In genomic region chr4:146522098-146522861, GRCh38 we compare ENCODE assay signal across 8 cellular contexts. TPM values are rescaled to one million over a fixed set of nuclear protein-coding genes. Genes with fewer than 3 reads are reported as not detected.
A peak's percentile ranks its signal among the peaks of the same experiment; 100 is the strongest.
DNase-seq lines count a peak whose midpoint lies in the region; ATAC-seq and TF ChIP-seq lines count a peak whose summit lies in the region.

No MANE protein-coding gene starts in this region.

- H3K27me3 ChIP-seq in ectodermal cell (ENCODE audit: control insufficient read depth, insufficient read depth, low read length, poor library complexity, severe bottlenecking): peaks cover 33% of the 10 kb centered on the region
- no peaks in the 10 kb centered on the region for H3K27me3 ChIP-seq in lower lobe of right lung (ENCODE audit: low read depth)

- H3K4me1 ChIP-seq in ectodermal cell (ENCODE audit: control insufficient read depth, insufficient read depth, low read length) (no peaks in the 10 kb centered on the region), lower lobe of right lung (peaks cover 17% of the 10 kb centered on the region)

- H3K4me3 Mint-ChIP-seq in activated CD4-positive, alpha-beta memory T cell treated with anti-CD3 and anti-CD28 coated beads for 36 hours: no peak overlapping the region

- H3K4me3 ChIP-seq in ectodermal cell (ENCODE audit: insufficient read depth, low read depth, low read length) (peak overlapping the region; percentile 74), lower lobe of right lung (peak overlapping the region; percentile 98)

- DNase-seq in NCI-H69 (lab: John Stamatoyannopoulos, UW) (peak; percentile 87), lower lobe of right lung (peak; percentile 95)
- peak; percentile 88 for DNase-seq in activated CD4-positive, alpha-beta memory T cell treated with anti-CD3 and anti-CD28 coated beads for 36 hours
- peak; percentile 42 to 82 (median 57) for DNase-seq in stimulated activated CD4-positive, alpha-beta T cell treated with anti-CD3 and anti-CD28 coated beads, TNF-alpha, amount 100 ng/mL, for 1 hour (ENCODE audit: low read depth in 3 of 3, low spot score in 1 of 3)

- POLR2A ChIA-PET in activated CD4-positive, alpha-beta memory T cell treated with anti-CD3 and anti-CD28 coated beads for 36 hours (lab: Charles Lee): no interaction called here

- no peaks in the 10 kb centered on the region for H3K9me3 ChIP-seq in ectodermal cell (ENCODE audit: control insufficient read depth, low read length)
- H3K9me3 ChIP-seq in lower lobe of right lung: no peaks in the 10 kb centered on the region

- ATAC-seq in GM19324 (IDR thresholded peaks at IDR 0.05; ENCODE audit: low FRiP score, unreplicated experiment) (peak; percentile 89), HG03442 (IDR thresholded peaks at IDR 0.05; ENCODE audit: unreplicated experiment) (peak; percentile 72), lower lobe of right lung (peak; percentile 97 to 99)

- H3K36me3 ChIP-seq in ectodermal cell (ENCODE audit: control insufficient read depth, insufficient read depth, low read length) (no peaks in the 10 kb centered on the region), lower lobe of right lung (no peaks in the 10 kb centered on the region)

- CTCF ChIA-PET in activated CD4-positive, alpha-beta memory T cell treated with anti-CD3 and anti-CD28 coated beads for 36 hours (lab: Charles Lee): interaction anchor here (0.6 kb wide), 1 partner anchor 342 kb away, joined by 3 read pairs; no protein-coding TSS in a partner anchor

- no peaks in the 10 kb centered on the region for H3K9me3 Mint-ChIP-seq in activated CD4-positive, alpha-beta memory T cell treated with anti-CD3 and anti-CD28 coated beads for 36 hours

- 0% methylated on average over 62 of the region's 62 CpGs for WGBS in ectodermal cell, 2 experiments

- H3K27me3 Mint-ChIP-seq in activated CD4-positive, alpha-beta memory T cell treated with anti-CD3 and anti-CD28 coated beads for 36 hours: no peaks in the 10 kb centered on the region

- peak overlapping the region; percentile 57 for H3K27ac Mint-ChIP-seq in activated CD4-positive, alpha-beta memory T cell treated with anti-CD3 and anti-CD28 coated beads for 36 hours

- TF ChIP-seq CTCF in C4-2B (conservative IDR thresholded peaks at IDR 0.05): no peak
- TF ChIP-seq CTCF in lower lobe of right lung (IDR thresholded peaks at IDR 0.05): no peak

- H3K36me3 Mint-ChIP-seq in activated CD4-positive, alpha-beta memory T cell treated with anti-CD3 and anti-CD28 coated beads for 36 hours: peaks cover 2% of the 10 kb centered on the region

- H3K4me1 Mint-ChIP-seq in activated CD4-positive, alpha-beta memory T cell treated with anti-CD3 and anti-CD28 coated beads for 36 hours (ENCODE audit: low read depth): peaks cover 19% of the 10 kb centered on the region

- H3K27ac ChIP-seq in C4-2B (peak overlapping the region; percentile 98), ectodermal cell (ENCODE audit: insufficient read depth, low read depth, low read length, poor library complexity, severe bottlenecking) (peak overlapping the region; percentile 52), lower lobe of right lung (peak overlapping the region; percentile 87)

- intact Hi-C loops in activated CD4-positive, alpha-beta memory T cell treated with anti-CD3 and anti-CD28 coated beads for 36 hours (cut with micrococcal nuclease): loop anchor here (5.0 to 10.0 kb wide), 6 partner anchors 345 to 1037 kb away; partner anchors contain the start of genes LSM6, SMAD1 and ZNF827
- intact Hi-C loops in lower lobe of right lung (cut with DNase I): no loop called here

RNA-seq across cellular contexts. Expression of gene SLC10A7, which starts 0.5 kb away (rescaled TPM):
- 10 to 100 TPM; 10.9 to 14.7 TPM for total RNA-seq in activated CD4-positive, alpha-beta memory T cell treated with anti-CD3 and anti-CD28 coated beads for 36 hours
- 7.0 TPM for polyA plus RNA-seq in ectodermal cell (2013, experiment 1 of 4)
- polyA plus RNA-seq in ectodermal cell (2013, experiment 2 of 4): 8.1 TPM
- polyA plus RNA-seq in ectodermal cell (2013, experiment 3 of 4): 5.9 TPM
- 6.6 TPM for polyA plus RNA-seq in ectodermal cell (2013, experiment 4 of 4)
- 23.5 TPM for total RNA-seq in lower lobe of right lung

Comparison
In these comparisons a context has a peak if more than half of its experiments do, and no peak if none do; other contexts are left out.
1. Peak in every context shown above with its lines: DNase-seq, ATAC-seq, H3K4me3 ChIP-seq and H3K27ac ChIP-seq.